Comparison of ENCODE assay signal across 8 cellular contexts in genomic region chr16:4624015-4624826, GRCh38. TPM values are rescaled to one million over a fixed set of nuclear protein-coding genes. Genes with fewer than 3 reads are reported as not detected.
DNase-seq lines count a peak whose midpoint lies in the region; ATAC-seq and TF ChIP-seq lines count a peak whose summit lies in the region.

MGRN1 (plus strand) TSS chr16:4624826; CDS start chr16:4624961, 135 bp downstream.

- TF ChIP-seq CTCF in GM13977 (IDR thresholded peaks at IDR 0.05; ENCODE audit: extremely low read depth, insufficient read depth, missing control alignments) (peak; percentile 96), right atrium auricular region (IDR thresholded peaks at IDR 0.05) (peak; percentile 93 to 95), psoas muscle (IDR thresholded peaks at IDR 0.05) (peak; percentile 92)

- intact Hi-C loops in T-helper 2 cell treated with Interferon-gamma antibody and Interleukin-4, amounts not matched to agents 100 ng/mL and 5 ng/mL, for 36 hours (cut with micrococcal nuclease): loop anchor here (1.0 to 2.0 kb wide), 6 partner anchors 8 to 223 kb away; partner anchors contain the start of genes ANKS3, DNAAF8, DNAJA3 and GLYR1
- intact Hi-C loops in psoas muscle (cut with DNase I): no loop called here

- no peaks in the 10 kb centered on the region for H3K27me3 ChIP-seq in right atrium auricular region
- no peaks in the 10 kb centered on the region for H3K27me3 ChIP-seq in psoas muscle (ENCODE audit: insufficient read depth in 3 of 3, low read length in 2 of 3)

- H3K4me3 ChIP-seq in right atrium auricular region (peak within 1 kb of the TSS; percentile 91), psoas muscle (peak within 1 kb of the TSS; percentile 94), urinary bladder (ENCODE audit: low read depth, low read length) (peak within 1 kb of the TSS; percentile 86)

- ATAC-seq in HG02938 (IDR thresholded peaks at IDR 0.05; ENCODE audit: unreplicated experiment) (peak; percentile 65), psoas muscle (peak; percentile 94 to 98 (median 96))

- H3K4me1 ChIP-seq in right atrium auricular region (peaks cover 0 to 21% of the 10 kb centered on the region in 2 donors), psoas muscle (peaks cover 18% of the 10 kb centered on the region), urinary bladder (ENCODE audit: insufficient read depth) (no peaks in the 10 kb centered on the region)

- DNase-seq in GM13977 (ENCODE audit: low spot score) (peak; percentile 95), NCI-H1694 treated with DMSO at 0.1 percent for 48 hours (lab: John Stamatoyannopoulos, UW) (peak; percentile 88), right atrium auricular region (ENCODE audit: low spot score) (peak; percentile 95), psoas muscle (peak; percentile 94 to 97)

- 7 to 8% (median 7%) methylated on average over 37 to 42 of the region's 42 CpGs for WGBS in psoas muscle, 3 donors
- WGBS in urinary bladder: 6% methylated on average over 42 of the region's 42 CpGs

- in situ Hi-C loops in GM13977 (cut with MboI; ENCODE audit: low pct_unique_long_range_greater_than_20kb, low sequenced_read_pairs, unreplicated experiment): no loop called here

- no peaks in the 10 kb centered on the region for H3K36me3 ChIP-seq in right atrium auricular region
- no peaks in the 10 kb centered on the region for H3K36me3 ChIP-seq in psoas muscle (ENCODE audit: insufficient read depth in 1 of 2, low read depth in 1 of 2)
- H3K36me3 ChIP-seq in urinary bladder (ENCODE audit: insufficient read depth): no peaks in the 10 kb centered on the region

- peak within 1 kb of the TSS; percentile 95 for H3K27ac ChIP-seq in angular gyrus (ENCODE audit: low read depth, low read length)
- peak within 1 kb of the TSS; percentile 91 to 95 for H3K27ac ChIP-seq in right atrium auricular region
- peak within 1 kb of the TSS; percentile 96 for H3K27ac ChIP-seq in psoas muscle
- peak within 1 kb of the TSS; percentile 92 for H3K27ac ChIP-seq in urinary bladder (ENCODE audit: low read depth)

- H3K9me3 ChIP-seq in right atrium auricular region (no peaks in the 10 kb centered on the region), psoas muscle (no peaks in the 10 kb centered on the region)

RNA-seq across cellular contexts. Expression of gene MGRN1, which starts in this region (rescaled TPM):
- 87.0 and 87.8 TPM in 2 replicates for total RNA-seq in T-helper 2 cell treated with Interferon-gamma antibody and Interleukin-4, amounts not matched to agents 100 ng/mL and 5 ng/mL, for 36 hours
- total RNA-seq in right atrium auricular region: 10 to 100 TPM; 35.6 to 47.4 TPM
- 10 to 100 TPM; 44.2 to 63.1 (median 59.4) TPM for total RNA-seq in psoas muscle
- polyA plus RNA-seq in psoas muscle: 10 to 100 TPM; 20.2 to 36.3 (median 24.6) TPM
- total RNA-seq in urinary bladder: 22.5 TPM
- polyA plus RNA-seq in urinary bladder: 34.9 TPM

Comparison
In these comparisons a context has a peak if more than half of its experiments do, and no peak if none do; other contexts are left out.
1. Peak in every context shown above with its lines: DNase-seq, ATAC-seq, H3K4me3 ChIP-seq and H3K27ac ChIP-seq.